ENCODE assay signal across 8 cellular contexts in genomic region chr1:205748398-205749093, GRCh38. TPM values are rescaled to one million over a fixed set of nuclear protein-coding genes. Genes with fewer than 3 reads are reported as not detected.
DNase-seq lines count a peak whose midpoint lies in the region; ATAC-seq and TF ChIP-seq lines count a peak whose summit lies in the region.

No MANE protein-coding gene starts in this region.

- H3K9me3 Mint-ChIP-seq in activated T-cell treated with anti-CD3 and anti-CD28 coated beads, Interleukin-2, amount 50 U/mL, for 24 hours, result no peaks in the 10 kb centered on the region
- no peaks in the 10 kb centered on the region for H3K9me3 Mint-ChIP-seq in osteocyte (ENCODE audit: unreplicated experiment)

- H3K36me3 Mint-ChIP-seq in activated T-cell treated with anti-CD3 and anti-CD28 coated beads, Interleukin-2, amount 50 U/mL, for 24 hours (ENCODE audit: low read depth), result peaks cover 57% of the 10 kb centered on the region
- H3K36me3 Mint-ChIP-seq in osteocyte (ENCODE audit: unreplicated experiment), result peaks cover 2% of the 10 kb centered on the region

- no peaks in the 10 kb centered on the region for H3K27me3 Mint-ChIP-seq in activated T-cell treated with anti-CD3 and anti-CD28 coated beads, Interleukin-2, amount 50 U/mL, for 24 hours
- H3K27me3 Mint-ChIP-seq in osteocyte (ENCODE audit: unreplicated experiment), result peaks cover 1% of the 10 kb centered on the region

- peak overlapping the region; percentile 87 for H3K4me3 ChIP-seq in fibroblast of pulmonary artery (replicated peaks; ENCODE audit: low read depth, low read length)

- TF ChIP-seq CTCF in 22Rv1 (IDR thresholded peaks at IDR 0.05) (no peak), fibroblast of pulmonary artery (IDR thresholded peaks at IDR 0.05; ENCODE audit: low read length, missing control alignments) (no peak), osteocyte (IDR thresholded peaks at IDR 0.05) (no peak)

- no peak for ATAC-seq in GM18519 (IDR thresholded peaks at IDR 0.05; ENCODE audit: low FRiP score, unreplicated experiment)
- ATAC-seq in HG03135 (IDR thresholded peaks at IDR 0.05; ENCODE audit: unreplicated experiment), result no peak

- peak overlapping the region; percentile 93 for H3K27ac Mint-ChIP-seq in activated T-cell treated with anti-CD3 and anti-CD28 coated beads, Interleukin-2, amount 50 U/mL, for 24 hours
- H3K27ac Mint-ChIP-seq in osteocyte (ENCODE audit: unreplicated experiment), result peak overlapping the region; percentile 95

- peaks cover 53% of the 10 kb centered on the region for H3K4me1 Mint-ChIP-seq in activated T-cell treated with anti-CD3 and anti-CD28 coated beads, Interleukin-2, amount 50 U/mL, for 24 hours (ENCODE audit: low read depth)
- H3K4me1 Mint-ChIP-seq in osteocyte (ENCODE audit: unreplicated experiment), result peaks cover 33% of the 10 kb centered on the region

- H3K4me3 Mint-ChIP-seq in activated T-cell treated with anti-CD3 and anti-CD28 coated beads, Interleukin-2, amount 50 U/mL, for 24 hours, result peak overlapping the region; percentile 90
- H3K4me3 Mint-ChIP-seq in osteocyte (ENCODE audit: unreplicated experiment), result peak overlapping the region; percentile 88

- H3K27ac ChIP-seq in 22Rv1, result peak overlapping the region; percentile 97

- DNase-seq in EL (peak; percentile 59), NCI-H1694 (lab: John Stamatoyannopoulos, UW) (peak; percentile 54), fibroblast of pulmonary artery (ENCODE audit: low read depth) (peak; percentile 94), osteocyte (ENCODE audit: extremely low spot score, unreplicated experiment) (no peak)
- DNase-seq in activated T-cell treated with anti-CD3 and anti-CD28 coated beads, Interleukin-2, amount 50 U/mL, for 24 hours, result no peak

RNA-seq across cellular contexts. Expression of gene NUCKS1, which starts 1.4 kb away (rescaled TPM):
- total RNA-seq in osteocyte, result 189 and 215 TPM in 2 replicates

RNA-seq across cellular contexts. Expression of gene RAB29, which starts 26.7 kb away (rescaled TPM):
- 32.0 and 34.2 TPM in 2 replicates for total RNA-seq in osteocyte

Comparison
In these comparisons a context has a peak if more than half of its experiments do, and no peak if none do; other contexts are left out.
1. DNase-seq: peak in EL (single experiment), NCI-H1694 (single experiment) and fibroblast of pulmonary artery (single experiment); none in activated T-cell treated with anti-CD3 and anti-CD28 coated beads, Interleukin-2, amount 50 U/mL, for 24 hours (single experiment) and osteocyte (single experiment).